1 cellular context compared by ENCODE assay signal in the genomic region with DNA sequence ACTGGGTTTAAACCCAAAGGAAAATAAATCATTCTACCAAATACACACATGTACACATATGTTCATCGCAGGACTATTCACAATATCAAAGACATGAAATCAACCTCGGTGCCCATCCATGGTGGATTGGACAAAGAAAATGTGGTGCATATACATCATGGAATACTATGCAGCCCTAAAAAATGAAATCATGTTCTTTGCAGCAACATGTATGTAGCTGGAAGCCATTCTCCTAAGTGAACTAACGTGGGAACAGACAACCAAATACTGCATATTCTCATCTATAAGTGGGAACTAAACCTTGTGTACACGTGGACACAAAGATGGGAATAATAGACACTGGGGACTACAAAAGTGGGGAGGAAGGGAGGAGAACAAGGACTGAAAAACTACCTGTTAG.
TF ChIP-seq lines count a peak whose summit lies in the region.

No MANE protein-coding gene starts in this region.

TF ChIP-seq in HEK293, 187 proteins besides CTCF, POLR2A, EP300 and RAD21 (continued from another document):
- TF ChIP-seq, protein P1, sequence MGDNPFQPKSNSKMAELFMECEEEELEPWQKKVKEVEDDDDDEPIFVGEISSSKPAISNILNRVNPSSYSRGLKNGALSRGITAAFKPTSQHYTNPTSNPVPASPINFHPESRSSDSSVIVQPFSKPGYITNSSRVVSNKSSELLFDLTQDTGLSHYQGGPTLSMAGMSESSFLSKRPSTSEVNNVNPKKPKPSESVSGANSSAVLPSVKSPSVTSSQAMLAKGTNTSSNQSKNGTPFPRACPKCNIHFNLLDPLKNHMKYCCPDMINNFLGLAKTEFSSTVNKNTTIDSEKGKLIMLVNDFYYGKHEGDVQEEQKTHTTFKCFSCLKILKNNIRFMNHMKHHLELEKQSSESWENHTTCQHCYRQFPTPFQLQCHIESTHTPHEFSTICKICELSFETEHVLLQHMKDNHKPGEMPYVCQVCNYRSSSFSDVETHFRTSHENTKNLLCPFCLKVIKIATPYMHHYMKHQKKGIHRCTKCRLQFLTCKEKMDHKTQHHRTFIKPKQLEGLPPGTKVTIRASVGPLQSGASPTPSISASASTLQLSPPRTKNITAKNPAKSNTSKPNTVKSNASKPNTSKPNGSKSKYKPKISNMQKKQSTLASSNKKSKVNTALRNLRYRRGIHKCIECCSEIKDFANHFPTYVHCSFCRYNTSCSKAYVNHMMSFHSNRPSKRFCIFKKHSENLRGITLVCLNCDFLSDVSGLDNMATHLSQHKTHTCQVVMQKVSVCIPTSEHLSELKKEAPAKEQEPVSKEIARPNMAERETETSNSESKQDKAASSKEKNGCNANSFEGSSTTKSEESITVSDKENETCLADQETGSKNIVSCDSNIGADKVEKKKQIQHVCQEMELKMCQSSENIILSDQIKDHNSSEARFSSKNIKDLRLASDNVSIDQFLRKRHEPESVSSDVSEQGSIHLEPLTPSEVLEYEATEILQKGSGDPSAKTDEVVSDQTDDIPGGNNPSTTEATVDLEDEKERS (tag by site-specific recombination; IDR thresholded peaks at IDR 0.05) = peak; percentile 86; the same call in 1 of the 2 replicates
- TF ChIP-seq ZNF585B (tag by site-specific recombination; IDR thresholded peaks at IDR 0.05) = no peak
- no peak for TF ChIP-seq RBAK (tag by site-specific recombination; IDR thresholded peaks at IDR 0.05)
